Comparison of ENCODE assay signal across 8 cellular contexts in genomic region chr2:179263015-179263414, GRCh38. TPM values are rescaled to one million over a fixed set of nuclear protein-coding genes. Genes with fewer than 3 reads are reported as not detected.
DNase-seq lines count a peak whose midpoint lies in the region; ATAC-seq, FAIRE-seq and TF ChIP-seq lines count a peak whose summit lies in the region.

No MANE protein-coding gene starts in this region.

- H3K4me3 ChIP-seq in GM08714 (ENCODE audit: low read length), result peak overlapping the region; percentile 90; the same call in 1 of the 2 replicates
- peak overlapping the region; percentile 97 for H3K4me3 ChIP-seq in SJCRH30
- H3K4me3 ChIP-seq in sigmoid colon, result peak overlapping the region; percentile 64 to 81 (median 78)

- TF ChIP-seq EP300 in sigmoid colon (IDR thresholded peaks at IDR 0.05), result no peak

- no peak for TF ChIP-seq CTCF in sigmoid colon (IDR thresholded peaks at IDR 0.05)

- 5 to 33% methylated on average over 4 of the region's 4 CpGs for WGBS in sigmoid colon, 2 donors

- H3K36me3 ChIP-seq in SJCRH30 (peaks cover 4% of the 10 kb centered on the region; the same call in 1 of the 2 replicates), sigmoid colon (no peaks in the 10 kb centered on the region)

- H3K27ac ChIP-seq in SJCRH30, result peak overlapping the region; percentile 79
- peak overlapping the region; percentile 87 to 91 (median 90) for H3K27ac ChIP-seq in sigmoid colon

- TF ChIP-seq POLR2A in sigmoid colon (IDR thresholded peaks at IDR 0.05), result no peak
- TF ChIP-seq POLR2A in GM18505 (IDR thresholded peaks at IDR 0.05; ENCODE audit: borderline replicate concordance, extremely low read depth, insufficient read depth, insufficient read length), result no peak

- no peaks in the 10 kb centered on the region for H3K27me3 ChIP-seq in SJCRH30
- no peaks in the 10 kb centered on the region for H3K27me3 ChIP-seq in sigmoid colon

- no peak for FAIRE-seq in urothelium cell line (lab: Jason Lieb, UNC)

- ATAC-seq in GM19351 (IDR thresholded peaks at IDR 0.05; ENCODE audit: unreplicated experiment) (no peak), GM18505 (IDR thresholded peaks at IDR 0.05; ENCODE audit: unreplicated experiment) (no peak)

- intact Hi-C loops in sigmoid colon (cut with DNase I), result no loop called here

- no peaks in the 10 kb centered on the region for H3K9me3 ChIP-seq in SJCRH30 (replicated peaks)
- no peaks in the 10 kb centered on the region for H3K9me3 ChIP-seq in sigmoid colon

- DNase-seq in SJCRH30 (peak in 1 of 2 experiments; percentile 23), fibroblast of peridontal ligament (ENCODE audit: extremely low read depth) (peak; percentile 91), sigmoid colon (no peak), urothelium cell line (ENCODE audit: low spot score) (no peak), NCI-H446 treated with DMSO at 0.1 percent for 48 hours (lab: John Stamatoyannopoulos, UW) (no peak)

- H3K4me1 ChIP-seq in SJCRH30 (no peaks in the 10 kb centered on the region), sigmoid colon (peaks cover 0 to 33% (median 22%) of the 10 kb centered on the region in 4 donors)

RNA-seq across cellular contexts. Expression of gene SESTD1, which starts 1.6 kb away (rescaled TPM):
- 24.5 and 26.2 TPM in 2 replicates for total RNA-seq in SJCRH30 (2014; rRNA removed; shearing (Covaris generic))
- total RNA-seq in sigmoid colon, result 10 to 100 TPM; 31.0 to 52.3 (median 41.0) TPM
- polyA plus RNA-seq in sigmoid colon, result 10 to 100 TPM in 2 of 3 donors, 1 to 10 TPM in 1; 9.5 to 21.6 (median 12.8) TPM
